2 cellular contexts compared by ENCODE assay signal in genomic region chr1:167118188-167118587, GRCh38.
TF ChIP-seq lines count a peak whose summit lies in the region.

No MANE protein-coding gene starts in this region.

TF ChIP-seq in IMR-90, 13 proteins besides CTCF, POLR2A, EP300 and RAD21:
- TF ChIP-seq NFE2L2 (IDR thresholded peaks at IDR 0.05; ENCODE audit: low read depth, low read length), result peak; percentile 68
- TF ChIP-seq USF2 (IDR thresholded peaks at IDR 0.05; ENCODE audit: low read depth, low read length), result no peak
- TF ChIP-seq CEBPB (IDR thresholded peaks at IDR 0.05; ENCODE audit: low read depth, low read length), result no peak
- TF ChIP-seq MAFK (IDR thresholded peaks at IDR 0.05; ENCODE audit: low read depth, low read length), result peak; percentile 100
- no peak for TF ChIP-seq ELK1 (IDR thresholded peaks at IDR 0.05; ENCODE audit: borderline replicate concordance, low read depth, low read length)

TF ChIP-seq in K562, 482 proteins besides CTCF, POLR2A, EP300 and RAD21:
- TF ChIP-seq NFE2 (IDR thresholded peaks at IDR 0.05; ENCODE audit: low read depth) (peak; percentile 51; the same call in 1 of the 2 replicates), MBD2 (IDR thresholded peaks at IDR 0.05; ENCODE audit: borderline replicate concordance, low read depth) (no peak), MAFF (IDR thresholded peaks at IDR 0.05; ENCODE audit: low read length) (peak; percentile 99), ZNF316 (IDR thresholded peaks at IDR 0.05) (peak; percentile 97), NFIX (CRISPR knock-in tag; IDR thresholded peaks at IDR 0.05; ENCODE audit: low read depth) (no peak), MAFK (IDR thresholded peaks at IDR 0.05; ENCODE audit: low read length) (peak; percentile 99), MAFG (tag; conservative IDR thresholded peaks at IDR 0.05) (peak; percentile 97), NFE2L1 (tag; IDR thresholded peaks at IDR 0.05; ENCODE audit: borderline replicate concordance, low read depth) (peak; percentile 60), C11orf30 (IDR thresholded peaks at IDR 0.05; ENCODE audit: low read depth) (peak; percentile 93), RBM14 (IDR thresholded peaks at IDR 0.05; ENCODE audit: borderline replicate concordance, insufficient read depth, low read depth, low read length) (no peak)
TF ChIP-seq in K562: peak in this region for 7.
